In the genomic region with DNA sequence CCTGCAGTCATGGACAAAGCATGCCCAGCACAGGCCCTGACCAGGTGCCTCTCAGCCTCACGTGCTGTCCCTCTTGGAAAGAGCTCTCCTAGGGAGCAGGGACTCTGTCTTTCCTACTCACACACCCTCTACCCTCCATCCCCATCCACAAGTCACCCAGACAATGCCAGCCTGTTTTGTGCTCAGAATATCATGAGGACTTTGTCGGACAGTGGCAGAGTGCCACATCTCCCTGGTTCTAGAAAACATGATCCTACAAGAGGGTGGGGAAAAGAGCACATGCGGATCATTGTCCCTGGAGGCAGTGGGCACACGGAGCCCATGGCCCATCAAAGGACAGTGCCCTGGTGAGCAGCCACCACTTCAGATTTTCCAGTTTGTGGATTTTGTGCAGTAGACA, we compare ENCODE assay signal across 16 cellular contexts. TPM values are rescaled to one million over a fixed set of nuclear protein-coding genes. Genes with fewer than 3 reads are reported as not detected.
DNase-seq lines count a peak whose midpoint lies in the region; ATAC-seq and TF ChIP-seq lines count a peak whose summit lies in the region.
"Had no signal": no experiment of that assay in that cellular context is flagged by ENCODE, and none has a peak within 500 bp of the region (broad histone marks: within the 10 kb centered on the region; RNA-seq: fewer than 3 reads in every experiment).

No MANE protein-coding gene starts in this region.

- H3K27me3 Mint-ChIP-seq in naive thymus-derived CD4-positive, alpha-beta T cell, result peaks cover 0 to 7% (median 0%) of the 10 kb centered on the region in 5 donors
- H3K27me3 Mint-ChIP-seq: activated T-cell treated with anti-CD3 and anti-CD28 coated beads, Interleukin-2, amount 50 U/mL, for 24 hours had no signal

- CTCF ChIA-PET in naive thymus-derived CD4-positive, alpha-beta T cell (lab: Charles Lee), result interaction anchor here (0.9 to 10.4 kb wide), 17 partner anchors 10 to 144 kb away, joined by 3 to 502 read pairs (median 11); a partner anchor contains a TSS

- H3K4me3 Mint-ChIP-seq in naive thymus-derived CD4-positive, alpha-beta T cell, result peak overlapping the region in 5 of 10 donors; percentile 82 to 100 (median 90)
- H3K4me3 Mint-ChIP-seq: activated T-cell treated with anti-CD3 and anti-CD28 coated beads, Interleukin-2, amount 50 U/mL, for 24 hours had no signal

- H3K4me3 ChIP-seq in naive thymus-derived CD4-positive, alpha-beta T cell (ENCODE audit: low read length), result no peak overlapping the region
- no peak overlapping the region for H3K4me3 ChIP-seq in thyroid gland (replicated peaks in 1 of 3)
- H3K4me3 ChIP-seq: adrenal gland, cardiac muscle cell, sigmoid colon had no signal

- DNase-seq in naive thymus-derived CD4-positive, alpha-beta T cell, result no peak
- DNase-seq in thyroid gland, result peak in 1 of 2 donors; percentile 34
- no peak for DNase-seq in activated effector memory CD4-positive, alpha-beta T cell treated with anti-CD3 and anti-CD28 coated beads, Interleukin-2, amount 50 U/mL, for 16 hours
- no peak for DNase-seq in activated gamma-delta T cell (lab: John Stamatoyannopoulos, UW)
- no peak for DNase-seq in GM19238 (ENCODE audit: insufficient read length, low spot score)
- DNase-seq: sigmoid colon had no signal

- POLR2A ChIA-PET in naive thymus-derived CD4-positive, alpha-beta T cell (lab: Charles Lee), result interaction anchor here (0.7 to 16.0 kb wide), 9 partner anchors 13 to 142 kb away, joined by 3 to 1031 read pairs (median 27); a partner anchor contains a TSS

- intact Hi-C loops in naive thymus-derived CD4-positive, alpha-beta T cell (cut with micrococcal nuclease), result loop anchor here (1.0 to 10.0 kb wide), 10 partner anchors 31 to 1513 kb away; a partner anchor contains a TSS
- intact Hi-C loops in thyroid gland (cut with DNase I), result loop anchor here (2.0 to 5.0 kb wide), 2 partner anchors 57 to 95 kb away; no protein-coding TSS in a partner anchor

- WGBS in thyroid gland, 2 donors, result 51 to 60% methylated on average over 3 to 4 of the region's 4 CpGs

- TF ChIP-seq CTCF in thyroid gland (IDR thresholded peaks at IDR 0.05), result no peak

- peaks cover 9 to 26% of the 10 kb centered on the region in 2 donors for H3K4me1 ChIP-seq in naive thymus-derived CD4-positive, alpha-beta T cell (ENCODE audit: control insufficient read depth in 2 of 2, insufficient read depth in 2 of 2, low read length in 2 of 2)
- peaks cover 28 to 58% of the 10 kb centered on the region in 2 donors for H3K4me1 ChIP-seq in thyroid gland

- H3K36me3 Mint-ChIP-seq in naive thymus-derived CD4-positive, alpha-beta T cell, result peaks cover 0 to 16% (median 6%) of the 10 kb centered on the region in 5 donors

- H3K9me3 ChIP-seq in KOPT-K1 (ENCODE audit: insufficient read depth, low read length, poor library complexity, severe bottlenecking) (no peaks in the 10 kb centered on the region), thyroid gland (no peaks in the 10 kb centered on the region)
- H3K9me3 ChIP-seq in naive thymus-derived CD4-positive, alpha-beta T cell (ENCODE audit: control insufficient read depth in 2 of 3, low read length in 3 of 3), result no peaks in the 10 kb centered on the region
- H3K9me3 ChIP-seq: adrenal gland, sigmoid colon had no signal

- no peak for ATAC-seq in naive thymus-derived CD4-positive, alpha-beta T cell
- no peak for ATAC-seq in GM19467 (IDR thresholded peaks at IDR 0.05; ENCODE audit: unreplicated experiment)

- no peaks in the 10 kb centered on the region for H3K27me3 ChIP-seq in naive thymus-derived CD4-positive, alpha-beta T cell (ENCODE audit: control insufficient read depth in 2 of 2, insufficient read depth in 2 of 2, low read length in 2 of 2)
- H3K27me3 ChIP-seq in thyroid gland, result no peaks in the 10 kb centered on the region

- H3K36me3 ChIP-seq in KOPT-K1 (ENCODE audit: insufficient read depth, low read length), result peaks cover 4% of the 10 kb centered on the region
- peaks cover 0 to 6% (median 0%) of the 10 kb centered on the region in 3 experiments for H3K36me3 ChIP-seq in naive thymus-derived CD4-positive, alpha-beta T cell (ENCODE audit: control insufficient read depth in 2 of 3, insufficient read depth in 3 of 3, low read length in 3 of 3)
- H3K36me3 ChIP-seq in thyroid gland, result no peaks in the 10 kb centered on the region
- H3K36me3 ChIP-seq: adrenal gland, cardiac muscle cell, sigmoid colon had no signal

- peaks cover 19 to 63% (median 54%) of the 10 kb centered on the region in 7 donors for H3K4me1 Mint-ChIP-seq in naive thymus-derived CD4-positive, alpha-beta T cell

- H3K27ac Mint-ChIP-seq in naive thymus-derived CD4-positive, alpha-beta T cell, result peak overlapping the region in 7 of 9 donors; percentile 54 to 100 (median 95)

- no peak for TF ChIP-seq POLR2A in thyroid gland (IDR thresholded peaks at IDR 0.05)

- peaks cover 0 to 3% (median 0%) of the 10 kb centered on the region in 11 donors for H3K9me3 Mint-ChIP-seq in naive thymus-derived CD4-positive, alpha-beta T cell
- H3K9me3 Mint-ChIP-seq: activated T-cell treated with anti-CD3 and anti-CD28 coated beads, Interleukin-2, amount 50 U/mL, for 24 hours; T-helper 1 cell treated with Interleukin-12 subunit alpha and Interleukin-12 subunit beta and Interleukin-4 antibody, amounts not matched to agents 30 μg/mL and 1 μg/mL, for 36 hours had no signal

- peak overlapping the region; percentile 90 for H3K27ac ChIP-seq in KOPT-K1 (ENCODE audit: low read depth, low read length, poor library complexity, severe bottlenecking)
- H3K27ac ChIP-seq in cingulate gyrus (ENCODE audit: low read depth, low read length), result peak overlapping the region; percentile 98
- H3K27ac ChIP-seq in naive thymus-derived CD4-positive, alpha-beta T cell (ENCODE audit: low read depth, low read length), result no peak overlapping the region
- peak overlapping the region; percentile 89 to 98 (median 92) for H3K27ac ChIP-seq in thyroid gland
- H3K27ac ChIP-seq: adrenal gland, cardiac muscle cell, sigmoid colon had no signal

RNA-seq across cellular contexts. Expression of a gene that starts 3.7 kb away (rescaled TPM):
- 100 to 1,000 TPM; 124 to 575 (median 159) TPM for total RNA-seq in naive thymus-derived CD4-positive, alpha-beta T cell
- polyA plus RNA-seq in naive thymus-derived CD4-positive, alpha-beta T cell, result 100 to 1,000 TPM; 355 to 408 TPM
- total RNA-seq in thyroid gland, result 10 to 100 TPM in 3 of 4 donors, 1 to 10 TPM in 1; 5.6 to 19.3 (median 13.3) TPM
- total RNA-seq: cardiac muscle cell, H4, lung microvascular endothelial cell, RPMI7951 had no signal
- polyA plus RNA-seq: cardiac muscle cell had no signal

Comparison
In these comparisons a context has a peak if more than half of its experiments do, and no peak if none do; other contexts are left out.
1. RNA of a gene that starts 3.7 kb away (total RNA-seq): 124 to 575 TPM in naive thymus-derived CD4-positive, alpha-beta T cell; 5.6 to 19.3 TPM in thyroid gland; every median in the first group is over 4 times any median in the second.